ENCODE assay signal across 8 cellular contexts in genomic region chrY:26671078-26671879, GRCh38.
DNase-seq lines count a peak whose midpoint lies in the region; ATAC-seq and TF ChIP-seq lines count a peak whose summit lies in the region.
"Not testable (repeated sequence)": the region's sequence is repeated elsewhere in the genome, so short reads cannot be mapped to it uniquely, and the experiment has no call there.

No MANE protein-coding gene starts in this region.

- peak in 2 of 4 donors; percentile 71 to 81 for ATAC-seq in heart left ventricle

- peaks cover 19% of the 10 kb centered on the region for H3K36me3 Mint-ChIP-seq in HFFc6 (ENCODE audit: low read depth)

- peak overlapping the region; percentile 0 for H3K9ac ChIP-seq in trophoblast cell (ENCODE audit: low read length)

- not testable (repeated sequence) for H3K27ac ChIP-seq in OCI-LY7 (ENCODE audit: low read depth, low read length, poor library complexity, severe bottlenecking); heart left ventricle; trophoblast cell (ENCODE audit: low read depth, low read length); testis

- H4K91ac ChIP-seq in trophoblast cell (ENCODE audit: low read depth, low read length): not testable (repeated sequence)

- TF ChIP-seq CTCF in HFFc6 (IDR thresholded peaks at IDR 0.05); OCI-LY7 (conservative IDR thresholded peaks at IDR 0.05; ENCODE audit: low read length); heart left ventricle (IDR thresholded peaks at IDR 0.05); testis (IDR thresholded peaks at IDR 0.05): not testable (repeated sequence)

- H3K9me3 Mint-ChIP-seq in HFFc6: peaks cover 37% of the 10 kb centered on the region

- WGBS in heart left ventricle, 4 donors: 72% methylated on average over 14 of the region's 14 CpGs; no CpG with 5 or more reads in 2 of the 4 donors
- WGBS in trophoblast cell (ENCODE audit: extremely low coverage, insufficient coverage, insufficient read length): 100% methylated on average over 10 of the region's 14 CpGs
- WGBS in testis, 2 donors: 62 to 64% methylated on average over 14 of the region's 14 CpGs

- not testable (repeated sequence) for H3K4me3 Mint-ChIP-seq in HFFc6

- intact Hi-C loops in OCI-LY7 (cut with micrococcal nuclease; ENCODE audit: unreplicated experiment); heart left ventricle (cut with DNase I); testis (cut with DNase I; ENCODE audit: low total_unique reads): not testable (repeated sequence)

- H3K14ac ChIP-seq in trophoblast cell (ENCODE audit: low read length): not testable (repeated sequence)

- not testable (repeated sequence) for H2BK5ac ChIP-seq in trophoblast cell (ENCODE audit: low read depth, low read length, poor library complexity)

- not testable (repeated sequence) for H3K27me3 ChIP-seq in heart left ventricle; trophoblast cell (ENCODE audit: insufficient read depth, low read length); testis

- POLR2A ChIA-PET in OCI-LY7 (lab: Charles Lee): not testable (repeated sequence)

- H4K12ac ChIP-seq in trophoblast cell (ENCODE audit: low read depth, low read length): not testable (repeated sequence)

- not testable (repeated sequence) for H3K27ac Mint-ChIP-seq in HFFc6

- H3K9me2 ChIP-seq in OCI-LY7 (ENCODE audit: insufficient read depth, low read length): not testable (repeated sequence)

- H3K4ac ChIP-seq in trophoblast cell (ENCODE audit: low read depth, low read length): not testable (repeated sequence)

- not testable (repeated sequence) for BruUV-seq in OCI-LY7 (replicated peaks; lab: Mats Ljungman, UMichigan)

- CTCF ChIA-PET in OCI-LY7 (lab: Charles Lee; ENCODE audit: unreplicated experiment): not testable (repeated sequence)

- H2AK5ac ChIP-seq in trophoblast cell (ENCODE audit: low read length): not testable (repeated sequence)

- H3K18ac ChIP-seq in trophoblast cell (ENCODE audit: low read length): not testable (repeated sequence)

- H3K23ac ChIP-seq in trophoblast cell (ENCODE audit: low read length): not testable (repeated sequence)

- not testable (repeated sequence) for H3K4me1 ChIP-seq in OCI-LY7 (ENCODE audit: insufficient read depth, low read length, poor library complexity, severe bottlenecking); heart left ventricle; trophoblast cell (ENCODE audit: control insufficient read depth in 1 of 2, insufficient read depth in 2 of 2, low read length in 2 of 2); testis

- TF ChIP-seq POLR2A in heart left ventricle (IDR thresholded peaks at IDR 0.05): peak in 1 of 2 donors; percentile 10
- not testable (repeated sequence) for TF ChIP-seq POLR2A in testis (IDR thresholded peaks at IDR 0.05)

- H2BK120ac ChIP-seq in trophoblast cell (ENCODE audit: insufficient read depth, low read length, poor library complexity): not testable (repeated sequence)

- not testable (repeated sequence) for H3K4me2 ChIP-seq in OCI-LY7 (ENCODE audit: low read length); trophoblast cell (ENCODE audit: low read length)

- not testable (repeated sequence) for H3K4me3 ChIP-seq in OCI-LY7 (ENCODE audit: low read depth, low read length, poor library complexity, severe bottlenecking); testis
- peak overlapping the region in 2 of 12 donors; percentile 2 to 20 for H3K4me3 ChIP-seq in heart left ventricle
- peak overlapping the region; percentile 6 for H3K4me3 ChIP-seq in trophoblast cell (ENCODE audit: low read depth, low read length)

- H3K9me3 ChIP-seq in OCI-LY7 (ENCODE audit: low read length): peaks cover 17% of the 10 kb centered on the region
- H3K9me3 ChIP-seq in heart left ventricle: peaks cover 0 to 27% (median 14%) of the 10 kb centered on the region in 12 donors
- H3K9me3 ChIP-seq in trophoblast cell (ENCODE audit: insufficient read depth, low read depth, low read length): peaks cover 11% of the 10 kb centered on the region
- peaks cover 11% of the 10 kb centered on the region for H3K9me3 ChIP-seq in testis

- not testable (repeated sequence) for H3K36me3 ChIP-seq in OCI-LY7 (ENCODE audit: insufficient read depth, low read length); heart left ventricle; trophoblast cell (ENCODE audit: control insufficient read depth in 1 of 2, insufficient read depth in 2 of 2, low read length in 2 of 2); testis (ENCODE audit: low read depth, missing control alignments)

- DNase-seq in Daoy (ENCODE audit: low read depth) (peak; percentile 1), HFFc6 (peak; percentile 56), OCI-LY7 (ENCODE audit: low spot score) (peak; percentile 7), cerebellum (ENCODE audit: low spot score) (peak; percentile 31), heart left ventricle (peak in 3 of 5 donors; percentile 46 to 63 (median 54)), trophoblast cell (peak in 1 of 2 donors; percentile 1), testis (peak; percentile 40)
- peak; percentile 65 for DNase-seq in activated CD8-positive, alpha-beta memory T cell treated with anti-CD3 and anti-CD28 coated beads, Interleukin-2, amount 50 U/mL, for 48 hours

- not testable (repeated sequence) for H3K79me1 ChIP-seq in trophoblast cell (ENCODE audit: low read length)

- not testable (repeated sequence) for H2AFZ ChIP-seq in OCI-LY7 (ENCODE audit: low read length); trophoblast cell (ENCODE audit: insufficient read depth, low read length, poor library complexity)

- H4K8ac ChIP-seq in trophoblast cell (ENCODE audit: low read depth, low read length): not testable (repeated sequence)

- not testable (repeated sequence) for H3K79me2 ChIP-seq in OCI-LY7 (ENCODE audit: insufficient read depth, low read depth, low read length); trophoblast cell (ENCODE audit: control insufficient read depth, insufficient read depth, low read length, poor library complexity)

- H4K20me1 ChIP-seq in OCI-LY7 (ENCODE audit: insufficient read depth, low read length): not testable (repeated sequence)

- H3K4me1 Mint-ChIP-seq in HFFc6 (ENCODE audit: low read depth): not testable (repeated sequence)

- H3K27me3 Mint-ChIP-seq in HFFc6 (ENCODE audit: insufficient read depth): not testable (repeated sequence)

- H2BK12ac ChIP-seq in trophoblast cell (ENCODE audit: low read length): not testable (repeated sequence)
